In genomic region chr6:43702522-43703440, GRCh38 we compare ENCODE assay signal across 1 cellular context.
TF ChIP-seq lines count a peak whose summit lies in the region.

No MANE protein-coding gene starts in this region.

TF ChIP-seq in IMR-90, 13 proteins besides CTCF, POLR2A, EP300 and RAD21 (continued from another document):
- TF ChIP-seq RCOR1 (IDR thresholded peaks at IDR 0.05; ENCODE audit: insufficient replicate concordance, low read length) (no peak), FOS (IDR thresholded peaks at IDR 0.05; ENCODE audit: low read depth, low read length) (0 out of 2 replicates have a peak, but pooled peaks have one; percentile 4), BHLHE40 (IDR thresholded peaks at IDR 0.05; ENCODE audit: low read depth, low read length) (peak; percentile 74), MAFK (IDR thresholded peaks at IDR 0.05; ENCODE audit: low read depth, low read length) (no peak), MXI1 (IDR thresholded peaks at IDR 0.05; ENCODE audit: borderline replicate concordance, low read depth, low read length) (no peak)
